In the genomic region with DNA sequence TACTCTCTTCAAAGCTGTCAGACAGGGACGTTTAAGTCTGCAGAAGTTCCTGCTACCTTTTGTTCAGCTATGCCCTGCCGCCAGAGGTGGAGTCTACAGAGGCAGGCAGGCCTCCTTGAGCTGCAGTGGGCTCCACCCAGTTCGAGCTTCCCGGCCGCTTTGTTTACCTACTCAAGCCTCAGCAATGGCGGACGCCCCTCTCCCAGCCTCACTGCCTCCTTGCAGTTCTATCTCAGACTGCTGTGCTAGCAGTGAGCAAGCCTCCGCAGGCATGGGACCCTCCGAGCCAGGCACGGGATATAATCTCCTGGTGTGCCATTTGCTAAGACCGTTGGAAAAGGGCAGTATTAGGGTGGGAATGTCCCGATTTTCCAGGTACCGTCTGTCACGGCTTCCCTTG, we compare ENCODE assay signal across 1 cellular context. TPM values are rescaled to one million over a fixed set of nuclear protein-coding genes. Genes with fewer than 3 reads are reported as not detected.
"Had no signal": no experiment of that assay in that cellular context is flagged by ENCODE, and none has a peak within 500 bp of the region (broad histone marks: within the 10 kb centered on the region; RNA-seq: fewer than 3 reads in every experiment).

No MANE protein-coding gene starts in this region.

RNA-seq across cellular contexts. Expression of a gene that starts 39.9 kb away (rescaled TPM):
- total RNA-seq: MCF 10A had no signal
